Comparison of ENCODE assay signal across 1 cellular context in genomic region chr20:47165376-47165865, GRCh38.
TF ChIP-seq lines count a peak whose summit lies in the region.

No MANE protein-coding gene starts in this region.

TF ChIP-seq in HepG2, 621 proteins besides CTCF, POLR2A, EP300 and RAD21 (continued from another document and continues in another):
- TF ChIP-seq ZNF770 (CRISPR knock-in tag; IDR thresholded peaks at IDR 0.05) (0 out of 2 replicates have a peak, but pooled peaks have one; percentile 39), ERF (CRISPR knock-in tag; IDR thresholded peaks at IDR 0.05) (no peak), LCORL (IDR thresholded peaks at IDR 0.05) (no peak), LCORL (CRISPR knock-in tag; IDR thresholded peaks at IDR 0.05) (peak; percentile 84), MBD4 (IDR thresholded peaks at IDR 0.05; ENCODE audit: borderline replicate concordance, low read length) (no peak), ZNF121 (CRISPR knock-in tag; IDR thresholded peaks at IDR 0.05) (no peak), ZNF136 (CRISPR knock-in tag; IDR thresholded peaks at IDR 0.05; ENCODE audit: low read depth) (no peak), GFI1 (CRISPR knock-in tag; IDR thresholded peaks at IDR 0.05; ENCODE audit: borderline replicate concordance) (no peak), ZNF484 (CRISPR knock-in tag; IDR thresholded peaks at IDR 0.05; ENCODE audit: borderline replicate concordance, low read depth) (no peak), LRRFIP1 (CRISPR knock-in tag; conservative IDR thresholded peaks at IDR 0.05) (no peak), GATA4 (IDR thresholded peaks at IDR 0.05; ENCODE audit: borderline replicate concordance, low read depth) (no peak), NR2C2 (CRISPR knock-in tag; IDR thresholded peaks at IDR 0.05; ENCODE audit: borderline replicate concordance) (peak; percentile 82), HNRNPK (IDR thresholded peaks at IDR 0.05; ENCODE audit: low read depth, low read length, poor library complexity, severe bottlenecking) (no peak), BCL6 (CRISPR knock-in tag; IDR thresholded peaks at IDR 0.05) (peak; percentile 41; the same call in 1 of the 2 replicates), MTA1 (CRISPR knock-in tag; IDR thresholded peaks at IDR 0.05; ENCODE audit: borderline replicate concordance) (peak; percentile 94), ZFP62 (CRISPR knock-in tag; IDR thresholded peaks at IDR 0.05) (no peak), ATAD3A (CRISPR knock-in tag; IDR thresholded peaks at IDR 0.05) (no peak), ZNF263 (CRISPR knock-in tag; IDR thresholded peaks at IDR 0.05) (no peak), GTF2F1 (IDR thresholded peaks at IDR 0.05; ENCODE audit: low read length) (no peak), ZNF432 (CRISPR knock-in tag; IDR thresholded peaks at IDR 0.05; ENCODE audit: borderline replicate concordance) (no peak), ZNF318 (CRISPR knock-in tag; IDR thresholded peaks at IDR 0.05) (no peak), SRF (IDR thresholded peaks at IDR 0.05; ENCODE audit: low read depth, low read length) (no peak), ZBTB1 (CRISPR knock-in tag; IDR thresholded peaks at IDR 0.05; ENCODE audit: borderline replicate concordance) (no peak), ZBTB49 (CRISPR knock-in tag; IDR thresholded peaks at IDR 0.05; ENCODE audit: borderline replicate concordance) (no peak), ZBTB10 (CRISPR knock-in tag; IDR thresholded peaks at IDR 0.05; ENCODE audit: borderline replicate concordance) (no peak), ZNF83 (CRISPR knock-in tag; IDR thresholded peaks at IDR 0.05; ENCODE audit: borderline replicate concordance) (no peak), LBX2 (CRISPR knock-in tag; IDR thresholded peaks at IDR 0.05; ENCODE audit: borderline replicate concordance) (no peak), RNF219 (CRISPR knock-in tag; IDR thresholded peaks at IDR 0.05) (no peak), ZNF235 (CRISPR knock-in tag; IDR thresholded peaks at IDR 0.05; ENCODE audit: borderline replicate concordance) (no peak), GATAD2A (CRISPR knock-in tag; IDR thresholded peaks at IDR 0.05) (0 out of 2 replicates have a peak, but pooled peaks have one; percentile 41), ZC3H13 (CRISPR knock-in tag; IDR thresholded peaks at IDR 0.05) (no peak), ZNF264 (CRISPR knock-in tag; IDR thresholded peaks at IDR 0.05) (peak; percentile 74), CAMTA2 (CRISPR knock-in tag; IDR thresholded peaks at IDR 0.05; ENCODE audit: borderline replicate concordance) (no peak), ZBTB44 (CRISPR knock-in tag; IDR thresholded peaks at IDR 0.05) (no peak), ZNF766 (CRISPR knock-in tag; IDR thresholded peaks at IDR 0.05; ENCODE audit: borderline replicate concordance) (no peak), RARG (CRISPR knock-in tag; IDR thresholded peaks at IDR 0.05; ENCODE audit: low read depth) (no peak), FOXC1 (CRISPR knock-in tag; IDR thresholded peaks at IDR 0.05; ENCODE audit: borderline replicate concordance) (no peak), ZNF569 (CRISPR knock-in tag; IDR thresholded peaks at IDR 0.05; ENCODE audit: borderline replicate concordance) (no peak), ZNF660 (CRISPR knock-in tag; IDR thresholded peaks at IDR 0.05; ENCODE audit: borderline replicate concordance, low read depth) (no peak)
